In genomic region chr2:604385-604784, GRCh38 we compare ENCODE assay signal across 1 cellular context.
TF ChIP-seq lines count a peak whose summit lies in the region.

No MANE protein-coding gene starts in this region.

TF ChIP-seq in HepG2, 621 proteins besides CTCF, POLR2A, EP300 and RAD21 (continued from another document):
- TF ChIP-seq ZNF646 (CRISPR knock-in tag; IDR thresholded peaks at IDR 0.05) = peak; percentile 71; the same call in 1 of the 2 replicates
